14 cellular contexts compared by ENCODE assay signal in genomic region chr4:30757357-30757756, GRCh38. TPM values are rescaled to one million over a fixed set of nuclear protein-coding genes. Genes with fewer than 3 reads are reported as not detected.
DNase-seq lines count a peak whose midpoint lies in the region; ATAC-seq and TF ChIP-seq lines count a peak whose summit lies in the region.
"Had no signal": no experiment of that assay in that cellular context is flagged by ENCODE, and none has a peak within 500 bp of the region (broad histone marks: within the 10 kb centered on the region; RNA-seq: fewer than 3 reads in every experiment).

No MANE protein-coding gene starts in this region.

- peaks cover 7% of the 10 kb centered on the region for H3K4me1 Mint-ChIP-seq in MCF 10A (ENCODE audit: insufficient read depth, unreplicated experiment)
- H3K4me1 Mint-ChIP-seq in stimulated activated naive CD8-positive, alpha-beta T cell treated with anti-CD3 and anti-CD28 coated beads, Interleukin-15, amount 100 ng/mL, for 72 hours = no peaks in the 10 kb centered on the region
- no peaks in the 10 kb centered on the region for H3K4me1 Mint-ChIP-seq in activated CD8-positive, alpha-beta T cell treated with anti-CD3 and anti-CD28 coated beads for 36 hours (ENCODE audit: low read depth)
- H3K4me1 Mint-ChIP-seq: nephron had no signal

- POLR2A ChIA-PET in MCF 10A (lab: Yijun Ruan, JAX) = interaction anchor here (0.6 to 2.4 kb wide), 7 partner anchors 11 to 212 kb away, joined by 3 to 14 read pairs (median 4); partner anchors contain the start of gene PCDH7
- POLR2A ChIA-PET in activated CD8-positive, alpha-beta T cell treated with anti-CD3 and anti-CD28 coated beads for 36 hours (lab: Charles Lee) = no interaction called here

- peak; percentile 93 for DNase-seq in MCF 10A (ENCODE audit: unreplicated experiment)
- no peak for DNase-seq in breast epithelium (ENCODE audit: low spot score in 2 of 2)
- DNase-seq in UCSD-AML1 (lab: John Stamatoyannopoulos, UW; ENCODE audit: unreplicated experiment) = peak; percentile 14
- DNase-seq in foreskin keratinocyte = peak; percentile 97 to 99
- no peak for DNase-seq in iPS-NIHi7 (ENCODE audit: extremely low spot score)
- no peak for DNase-seq in stimulated activated naive CD8-positive, alpha-beta T cell treated with anti-CD3 and anti-CD28 coated beads, Interleukin-15, amount 100 ng/mL, for 72 hours
- DNase-seq in activated CD8-positive, alpha-beta T cell treated with anti-CD3 and anti-CD28 coated beads for 36 hours = no peak
- DNase-seq: 8988T; cortex of kidney; NCI-H526; stimulated activated CD4-positive, alpha-beta T cell treated with anti-CD3 and anti-CD28 coated beads, Interleukin-1b, Interleukin-23, amount 100 ng/mL, for 48 hours; T-helper 2 cell had no signal

- peak; percentile 93 for ATAC-seq in foreskin keratinocyte
- no peak for ATAC-seq in HG03135 (IDR thresholded peaks at IDR 0.05; ENCODE audit: unreplicated experiment)
- no peak for ATAC-seq in stimulated activated naive CD8-positive, alpha-beta T cell treated with anti-CD3 and anti-CD28 coated beads, Interleukin-15, amount 100 ng/mL, for 72 hours
- no peak for ATAC-seq in activated CD8-positive, alpha-beta T cell treated with anti-CD3 and anti-CD28 coated beads for 36 hours

- no peaks in the 10 kb centered on the region for H3K4me1 ChIP-seq in breast epithelium
- peaks cover 58% of the 10 kb centered on the region for H3K4me1 ChIP-seq in foreskin keratinocyte

- no peaks in the 10 kb centered on the region for H3K9me3 ChIP-seq in breast epithelium

- TF ChIP-seq CTCF in MCF 10A (IDR thresholded peaks at IDR 0.05; ENCODE audit: unreplicated experiment) = no peak
- no peak for TF ChIP-seq CTCF in breast epithelium (IDR thresholded peaks at IDR 0.05)
- no peak for TF ChIP-seq CTCF in foreskin keratinocyte (conservative IDR thresholded peaks at IDR 0.05)
- TF ChIP-seq CTCF in activated CD8-positive, alpha-beta T cell treated with anti-CD3 and anti-CD28 coated beads for 36 hours (IDR thresholded peaks at IDR 0.05) = no peak

- CTCF ChIA-PET in MCF 10A (lab: Yijun Ruan, JAX) = interaction anchor here (0.6 to 1.1 kb wide), 4 partner anchors 12 to 282 kb away, joined by 3 to 5 read pairs (median 4); no protein-coding TSS in a partner anchor
- CTCF ChIA-PET in activated CD8-positive, alpha-beta T cell treated with anti-CD3 and anti-CD28 coated beads for 36 hours (lab: Charles Lee) = no interaction called here

- no peaks in the 10 kb centered on the region for H3K36me3 ChIP-seq in breast epithelium

- no peak overlapping the region for H3K4me3 Mint-ChIP-seq in MCF 10A (ENCODE audit: unreplicated experiment)
- no peak overlapping the region for H3K4me3 Mint-ChIP-seq in stimulated activated naive CD8-positive, alpha-beta T cell treated with anti-CD3 and anti-CD28 coated beads, Interleukin-15, amount 100 ng/mL, for 72 hours
- no peak overlapping the region for H3K4me3 Mint-ChIP-seq in activated CD8-positive, alpha-beta T cell treated with anti-CD3 and anti-CD28 coated beads for 36 hours
- H3K4me3 Mint-ChIP-seq: nephron had no signal

- no TSS peak for BruUV-seq in MCF 10A (replicated peaks; lab: Mats Ljungman, UMichigan)

- H3K9me3 Mint-ChIP-seq in MCF 10A (ENCODE audit: unreplicated experiment) = no peaks in the 10 kb centered on the region
- H3K9me3 Mint-ChIP-seq in stimulated activated naive CD8-positive, alpha-beta T cell treated with anti-CD3 and anti-CD28 coated beads, Interleukin-15, amount 100 ng/mL, for 72 hours = no peaks in the 10 kb centered on the region
- peaks cover 2% of the 10 kb centered on the region for H3K9me3 Mint-ChIP-seq in activated CD8-positive, alpha-beta T cell treated with anti-CD3 and anti-CD28 coated beads for 36 hours
- H3K9me3 Mint-ChIP-seq: nephron had no signal

- H3K27me3 Mint-ChIP-seq in MCF 10A (ENCODE audit: insufficient read depth, unreplicated experiment) = no peaks in the 10 kb centered on the region
- no peaks in the 10 kb centered on the region for H3K27me3 Mint-ChIP-seq in stimulated activated naive CD8-positive, alpha-beta T cell treated with anti-CD3 and anti-CD28 coated beads, Interleukin-15, amount 100 ng/mL, for 72 hours
- H3K27me3 Mint-ChIP-seq in activated CD8-positive, alpha-beta T cell treated with anti-CD3 and anti-CD28 coated beads for 36 hours = no peaks in the 10 kb centered on the region

- no peaks in the 10 kb centered on the region for H3K27me3 ChIP-seq in breast epithelium
- H3K27me3 ChIP-seq in foreskin keratinocyte = no peaks in the 10 kb centered on the region

- TF ChIP-seq POLR2A in breast epithelium (IDR thresholded peaks at IDR 0.05) = no peak

- intact Hi-C loops in MCF 10A (cut with micrococcal nuclease) = no loop called here
- intact Hi-C loops in breast epithelium (cut with DNase I; ENCODE audit: low total_unique reads) = no loop called here
- intact Hi-C loops in activated CD8-positive, alpha-beta T cell treated with anti-CD3 and anti-CD28 coated beads for 36 hours (cut with micrococcal nuclease) = no loop called here

- no peak overlapping the region for H3K27ac Mint-ChIP-seq in MCF 10A (ENCODE audit: low read depth, unreplicated experiment)
- H3K27ac Mint-ChIP-seq in stimulated activated naive CD8-positive, alpha-beta T cell treated with anti-CD3 and anti-CD28 coated beads, Interleukin-15, amount 100 ng/mL, for 72 hours = no peak overlapping the region
- H3K27ac Mint-ChIP-seq in activated CD8-positive, alpha-beta T cell treated with anti-CD3 and anti-CD28 coated beads for 36 hours = no peak overlapping the region
- H3K27ac Mint-ChIP-seq: nephron had no signal

- H3K36me3 Mint-ChIP-seq in MCF 10A (ENCODE audit: insufficient read depth, unreplicated experiment) = no peaks in the 10 kb centered on the region
- no peaks in the 10 kb centered on the region for H3K36me3 Mint-ChIP-seq in activated CD8-positive, alpha-beta T cell treated with anti-CD3 and anti-CD28 coated beads for 36 hours (ENCODE audit: low read depth)

- no peak overlapping the region for H3K4me3 ChIP-seq in breast epithelium

- H3K27ac ChIP-seq in breast epithelium (no peak overlapping the region), foreskin keratinocyte (peak overlapping the region; percentile 72)

RNA-seq across cellular contexts. Expression of gene PCDH7, which starts 37.2 kb away (rescaled TPM):
- 3.6 and 5.6 TPM in 2 replicates for total RNA-seq in MCF 10A (2022)
- 10 to 100 TPM in 2 of 3 donors, 1 to 10 TPM in 1; 6.1 to 30.9 (median 14.4) TPM for total RNA-seq in breast epithelium
- 34.5 and 43.2 TPM in 2 replicates for total RNA-seq in foreskin keratinocyte
- polyA plus RNA-seq in foreskin keratinocyte = 6.7 and 10.9 TPM in 2 replicates
- not detected for total RNA-seq in activated CD8-positive, alpha-beta T cell treated with anti-CD3 and anti-CD28 coated beads for 36 hours

Comparison
In these comparisons a context has a peak if more than half of its experiments do, and no peak if none do; other contexts are left out.
1. DNase-seq: peak in MCF 10A (single experiment), UCSD-AML1 (single experiment) and foreskin keratinocyte (2 of 2); none in breast epithelium (0 of 2), iPS-NIHi7 (single experiment), stimulated activated naive CD8-positive, alpha-beta T cell treated with anti-CD3 and anti-CD28 coated beads, Interleukin-15, amount 100 ng/mL, for 72 hours (0 of 2) and activated CD8-positive, alpha-beta T cell treated with anti-CD3 and anti-CD28 coated beads for 36 hours (single experiment).